1 cellular context compared by ENCODE assay signal in genomic region chr17:79997004-79997673, GRCh38.
TF ChIP-seq lines count a peak whose summit lies in the region.

No MANE protein-coding gene starts in this region.

TF ChIP-seq in SK-N-SH treated with all-trans-retinoic acid at 6 μM for 48 hours, 23 proteins besides CTCF, POLR2A, EP300 and RAD21 (continued from another document):
- TF ChIP-seq TSHZ2 (CRISPR knock-in tag; IDR thresholded peaks at IDR 0.05) (no peak), ZC3H10 (CRISPR knock-in tag; IDR thresholded peaks at IDR 0.05) (no peak), TCF4 (CRISPR knock-in tag; IDR thresholded peaks at IDR 0.05; ENCODE audit: borderline replicate concordance) (no peak), OSR1 (CRISPR knock-in tag; IDR thresholded peaks at IDR 0.05) (no peak), TOX (CRISPR knock-in tag; IDR thresholded peaks at IDR 0.05; ENCODE audit: borderline replicate concordance) (no peak), SNAI2 (CRISPR knock-in tag; IDR thresholded peaks at IDR 0.05) (no peak), ZNF70 (CRISPR knock-in tag; IDR thresholded peaks at IDR 0.05) (no peak), CSRNP3 (CRISPR knock-in tag; IDR thresholded peaks at IDR 0.05) (no peak), CREB5 (CRISPR knock-in tag; IDR thresholded peaks at IDR 0.05; ENCODE audit: low read depth) (no peak), CSDC2 (CRISPR knock-in tag; IDR thresholded peaks at IDR 0.05) (no peak), PATZ1 (CRISPR knock-in tag; IDR thresholded peaks at IDR 0.05; ENCODE audit: borderline replicate concordance) (no peak)
